Comparison of ENCODE assay signal across 8 cellular contexts in the genomic region with DNA sequence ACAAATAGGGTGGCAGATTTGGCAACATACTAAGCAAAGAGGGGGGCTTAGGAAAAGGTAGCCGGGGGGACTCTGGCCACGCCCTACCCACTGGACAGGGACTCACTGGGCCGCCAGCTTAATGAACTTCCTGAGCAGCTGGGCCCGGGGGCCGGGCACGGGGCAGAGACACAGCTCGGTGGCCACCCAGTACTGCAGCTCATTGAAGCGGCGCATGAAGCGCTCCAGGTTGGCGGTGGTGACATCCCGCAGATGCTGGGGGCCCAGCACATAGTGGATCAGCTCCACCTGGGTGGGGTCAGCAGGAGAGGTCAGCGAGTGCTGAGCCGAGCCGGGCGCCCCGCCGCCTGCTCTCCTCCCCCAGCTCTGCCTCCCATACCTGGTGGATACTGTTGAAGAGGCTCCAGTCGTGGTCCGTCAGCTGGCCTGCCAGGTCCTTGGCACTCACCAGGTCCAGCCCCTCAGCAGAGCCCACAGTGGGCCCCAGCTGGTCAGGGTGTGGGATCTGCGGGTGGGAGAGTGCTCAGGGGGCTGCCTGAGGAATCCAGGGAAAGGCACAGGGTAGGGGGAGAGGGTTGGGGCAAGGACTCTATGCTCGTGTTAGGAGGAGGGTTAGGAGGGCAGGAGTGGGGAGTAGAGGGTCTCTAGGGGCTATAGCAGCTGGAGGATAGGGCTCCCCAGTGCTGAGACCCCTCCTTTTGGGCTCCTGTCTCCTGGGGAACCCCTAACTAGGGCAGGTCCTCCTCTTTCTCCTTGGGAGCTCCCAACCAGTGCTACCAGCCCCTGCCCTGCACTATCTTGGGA. TPM values are rescaled to one million over a fixed set of nuclear protein-coding genes. Genes with fewer than 3 reads are reported as not detected.
A peak's percentile ranks its signal among the peaks of the same experiment; 100 is the strongest.
DNase-seq lines count a peak whose midpoint lies in the region; ATAC-seq, FAIRE-seq and TF ChIP-seq lines count a peak whose summit lies in the region.

No MANE protein-coding gene starts in this region.

- POLR2A ChIA-PET in HEK293 (lab: Yijun Ruan, JAX) = interaction anchor here (1.0 to 4.0 kb wide), 4 partner anchors 22 to 35 kb away, joined by 3 to 34 read pairs (median 4); a partner anchor contains a TSS

- no peak overlapping the region; the same call in 1 of the 2 replicates for H2AFZ ChIP-seq in OCI-LY3 (ENCODE audit: low read depth, low read length)

- peak overlapping the region; percentile 64 for H3K9ac ChIP-seq in OCI-LY3 (ENCODE audit: low read length)

- DNase-seq in GM13977 (ENCODE audit: low spot score) (no peak), natural killer cell (no peak), KG1 (lab: John Stamatoyannopoulos, UW) (no peak), middle frontal gyrus (ENCODE audit: extremely low spot score, low spot score) (no peak), urothelium cell line (ENCODE audit: low spot score) (no peak)
- DNase-seq in activated naive CD4-positive, alpha-beta T cell treated with Interleukin-2 at 50 U/mL for 16 hours = no peak

- peaks cover 28% of the 10 kb centered on the region for H3K27me3 ChIP-seq in OCI-LY3 (ENCODE audit: low read depth, low read length)

- no peak overlapping the region for H3K27ac ChIP-seq in HEK293 (ENCODE audit: extremely low read depth, low read depth, low read length)
- 0 out of 2 replicates have a peak overlapping the region, but pooled peaks have one; percentile 5 for H3K27ac ChIP-seq in OCI-LY3 (ENCODE audit: low read length)

- H3K4me2 ChIP-seq in OCI-LY3 (ENCODE audit: low read length) = peak overlapping the region; percentile 80

- H4K20me1 ChIP-seq in OCI-LY3 (ENCODE audit: insufficient read depth, low read length) = no peaks in the 10 kb centered on the region

- H3K27ac Mint-ChIP-seq in natural killer cell = peak overlapping the region in 1 of 2 donors; percentile 54

- no peaks in the 10 kb centered on the region for H3K36me3 Mint-ChIP-seq in natural killer cell

- no peaks in the 10 kb centered on the region for H3K9me3 ChIP-seq in HEK293 (ENCODE audit: control insufficient read depth, insufficient read depth, low read depth, low read length)
- no peaks in the 10 kb centered on the region for H3K9me3 ChIP-seq in OCI-LY3 (ENCODE audit: insufficient read depth, low read length)

- H3K4me1 ChIP-seq in HEK293 (ENCODE audit: control insufficient read depth, insufficient read depth, low read length) = no peaks in the 10 kb centered on the region
- peaks cover 23% of the 10 kb centered on the region for H3K4me1 ChIP-seq in OCI-LY3 (ENCODE audit: low read length)

- FAIRE-seq in urothelium cell line (lab: Jason Lieb, UNC) = no peak

- H3K27me3 Mint-ChIP-seq in natural killer cell (ENCODE audit: low read depth in 2 of 2) = peaks cover 18 to 19% of the 10 kb centered on the region in 2 donors

- peak in 2 of 3 donors; percentile 21 to 29 for ATAC-seq in natural killer cell

- CTCF ChIA-PET in HEK293 (lab: Yijun Ruan, JAX) = interaction anchor here (0.5 to 13.5 kb wide), 16 partner anchors 16 to 1679 kb away, joined by 3 to 784 read pairs (median 13); a partner anchor contains a TSS

- no peaks in the 10 kb centered on the region for H3K36me3 ChIP-seq in HEK293 (ENCODE audit: control insufficient read depth in 2 of 2, insufficient read depth in 1 of 2, low read length in 2 of 2)
- H3K36me3 ChIP-seq in OCI-LY3 (replicated peaks; ENCODE audit: low read depth, low read length) = no peaks in the 10 kb centered on the region

- H3K4me1 Mint-ChIP-seq in natural killer cell = peaks cover 17 to 38% of the 10 kb centered on the region in 2 donors

- H3K9me3 Mint-ChIP-seq in natural killer cell = no peaks in the 10 kb centered on the region

- H3K4me3 ChIP-seq in HEK293 (ENCODE audit: low read depth, low read length) (no peak overlapping the region), OCI-LY3 (ENCODE audit: low read length) (peak overlapping the region; percentile 69)

- intact Hi-C loops in natural killer cell (cut with micrococcal nuclease) = no loop called here

- H3K79me2 ChIP-seq in OCI-LY3 (ENCODE audit: low read length) = no peaks in the 10 kb centered on the region

- peak; percentile 13 for TF ChIP-seq CTCF in GM13977 (IDR thresholded peaks at IDR 0.05; ENCODE audit: extremely low read depth, insufficient read depth, missing control alignments)
- no peak for TF ChIP-seq CTCF in HEK293 (tag by site-specific recombination; IDR thresholded peaks at IDR 0.05)
- TF ChIP-seq CTCF in OCI-LY3 (IDR thresholded peaks at IDR 0.05; ENCODE audit: low read depth, low read length) = no peak
- no peak for TF ChIP-seq CTCF in natural killer cell (IDR thresholded peaks at IDR 0.05)

- peak overlapping the region; percentile 72 for H3K4me3 Mint-ChIP-seq in natural killer cell

- in situ Hi-C loops in GM13977 (cut with MboI; ENCODE audit: low pct_unique_long_range_greater_than_20kb, low sequenced_read_pairs, unreplicated experiment) = loop anchor here (25.0 kb wide), 1 partner anchor 422 kb away; a partner anchor contains a TSS

TF ChIP-seq in HEK293, 187 proteins besides CTCF, POLR2A, EP300 and RAD21:
- TF ChIP-seq ZNF223 (tag by site-specific recombination; IDR thresholded peaks at IDR 0.05) (peak; percentile 70; the same call in 1 of the 2 replicates), EGR2 (tag by site-specific recombination; IDR thresholded peaks at IDR 0.05; ENCODE audit: low read depth) (peak; percentile 37), SCRT2 (tag by site-specific recombination; IDR thresholded peaks at IDR 0.05) (no peak)

RNA-seq across cellular contexts. Expression of a gene that starts 15.4 kb away (rescaled TPM):
- under 1 TPM; 0.20 to 0.41 (median 0.24) TPM for total RNA-seq in natural killer cell

RNA-seq across cellular contexts. Expression of a gene that starts 17.9 kb away (rescaled TPM):
- total RNA-seq in natural killer cell = under 1 TPM; 0.23 to 0.73 (median 0.49) TPM

RNA-seq across cellular contexts. Expression of a gene that starts 32.3 kb away (rescaled TPM):
- total RNA-seq in natural killer cell = 1 to 10 TPM; 2.0 to 4.4 (median 3.4) TPM

RNA-seq across cellular contexts. Expression of a gene that starts 34.9 kb away (rescaled TPM):
- 10 to 100 TPM; 22.8 to 35.8 (median 24.8) TPM for total RNA-seq in natural killer cell
